ENCODE assay signal across 21 cellular contexts in genomic region chr9:123468541-123468940, GRCh38.
DNase-seq lines count a peak whose midpoint lies in the region; ATAC-seq, FAIRE-seq and TF ChIP-seq lines count a peak whose summit lies in the region.
"Had no signal": no experiment of that assay in that cellular context is flagged by ENCODE, and none has a peak within 500 bp of the region (broad histone marks: within the 10 kb centered on the region; RNA-seq: fewer than 3 reads in every experiment).

No MANE protein-coding gene starts in this region.

- H3K4me1 ChIP-seq in H1 (replicated peaks in 1 of 4; ENCODE audit: control insufficient read depth in 3 of 4, insufficient read depth in 4 of 4, low read length in 3 of 4) (peaks cover 0 to 4% (median 1%) of the 10 kb centered on the region in 4 experiments; a peak in 3 of 7 replicates), right lobe of liver (peaks cover 0 to 56% (median 26%) of the 10 kb centered on the region in 4 donors), trophoblast cell (ENCODE audit: control insufficient read depth in 1 of 2, insufficient read depth in 2 of 2, low read length in 2 of 2) (peaks cover 12 to 15% of the 10 kb centered on the region in 2 experiments)
- H3K4me1 ChIP-seq: HAP-1 had no signal

- no peak overlapping the region for H3K14ac ChIP-seq in H1 (ENCODE audit: insufficient read length)
- H3K14ac ChIP-seq in trophoblast cell (ENCODE audit: low read length): no peak overlapping the region

- H3K9ac ChIP-seq in H1 (replicated peaks in 1 of 4; ENCODE audit: extremely low read depth in 1 of 4, low read depth in 3 of 4, low read length in 3 of 4) (no peak overlapping the region), trophoblast cell (ENCODE audit: low read length) (no peak overlapping the region)

- no peak for FAIRE-seq in H1 (lab: Jason Lieb, UNC)
- FAIRE-seq: A204.1, D721Med, GM12892 had no signal

- H2AK5ac ChIP-seq in H1 (ENCODE audit: low read depth, low read length): no peak overlapping the region
- H2AK5ac ChIP-seq in trophoblast cell (ENCODE audit: low read length): no peak overlapping the region

- no peaks in the 10 kb centered on the region for H3K36me3 ChIP-seq in H1 (ENCODE audit: control insufficient read depth in 2 of 4, insufficient read depth in 4 of 4, low read length in 3 of 4)
- H3K36me3 ChIP-seq in right lobe of liver: no peaks in the 10 kb centered on the region
- H3K36me3 ChIP-seq in trophoblast cell (ENCODE audit: control insufficient read depth in 1 of 2, insufficient read depth in 2 of 2, low read length in 2 of 2): no peaks in the 10 kb centered on the region
- H3K36me3 ChIP-seq: BE2C, HAP-1 had no signal

- in situ Hi-C loops in G401 (cut with HindIII; ENCODE audit: low sequenced_read_pairs): no loop called here

- no peak overlapping the region for H2BK120ac ChIP-seq in H1 (replicated peaks; ENCODE audit: low read depth, low read length)
- no peak overlapping the region for H2BK120ac ChIP-seq in trophoblast cell (ENCODE audit: insufficient read depth, low read length, poor library complexity)

- DNase-seq in G401 (ENCODE audit: low spot score): peak; percentile 88
- DNase-seq in H1 (ENCODE audit: low read depth in 1 of 2, low spot score in 2 of 2): no peak
- no peak for DNase-seq in right lobe of liver
- DNase-seq in trophoblast cell: peak in 1 of 2 donors; percentile 30
- no peak for DNase-seq in NCI-H2029 (lab: John Stamatoyannopoulos, UW)
- no peak for DNase-seq in NCI-H1436 (lab: John Stamatoyannopoulos, UW)
- no peak for DNase-seq in NCI-H2107 treated with DMSO at 0.1 percent for 48 hours (lab: John Stamatoyannopoulos, UW; ENCODE audit: unreplicated experiment)
- DNase-seq: BE2C; CD4-positive, alpha-beta memory T cell; DMS153; DMS79 treated with DMSO at 0.1 percent for 48 hours; EL; GDM1; GOT3; IMR-90 had no signal

- H4K91ac ChIP-seq in H1 (replicated peaks; ENCODE audit: insufficient read length, low read length): no peak overlapping the region
- H4K91ac ChIP-seq in trophoblast cell (ENCODE audit: low read depth, low read length): no peak overlapping the region

- no peak overlapping the region for H3K56ac ChIP-seq in H1 (replicated peaks; ENCODE audit: insufficient read length, low read depth, low read length)

- H3K27me3 ChIP-seq in H1 (replicated peaks in 1 of 4; ENCODE audit: control insufficient read depth in 3 of 4, extremely low read depth in 1 of 4, insufficient read depth in 3 of 4, low read length in 3 of 4) (no peaks in the 10 kb centered on the region), right lobe of liver (no peaks in the 10 kb centered on the region), trophoblast cell (ENCODE audit: insufficient read depth, low read length) (no peaks in the 10 kb centered on the region)
- H3K27me3 ChIP-seq: BE2C had no signal

- H4K8ac ChIP-seq in H1 (ENCODE audit: extremely low read depth, insufficient read depth, low read length) (no peak overlapping the region), trophoblast cell (ENCODE audit: low read depth, low read length) (no peak overlapping the region)

- intact Hi-C loops in right lobe of liver (cut with DNase I): no loop called here

- H2BK5ac ChIP-seq in H1 (ENCODE audit: low read depth, low read length) (no peak overlapping the region), trophoblast cell (ENCODE audit: low read depth, low read length, poor library complexity) (no peak overlapping the region)

- no peaks in the 10 kb centered on the region for H4K20me1 ChIP-seq in H1 (replicated peaks in 1 of 2; ENCODE audit: control insufficient read depth in 1 of 2, insufficient read depth in 2 of 2, low read length in 2 of 2)

- H4K5ac ChIP-seq in H1 (ENCODE audit: insufficient read length, low read depth, low read length): no peak overlapping the region

- H3K4me3 ChIP-seq in H1 (ENCODE audit: extremely low read depth in 1 of 4, insufficient read depth in 2 of 4, low read depth in 3 of 4, low read length in 4 of 4): no peak overlapping the region
- H3K4me3 ChIP-seq in right lobe of liver: no peak overlapping the region
- H3K4me3 ChIP-seq in trophoblast cell (ENCODE audit: low read depth, low read length): no peak overlapping the region
- H3K4me3 ChIP-seq: HAP-1 had no signal

- H3K9me3 ChIP-seq in H1 (ENCODE audit: insufficient read depth in 2 of 2, low read depth in 1 of 2, low read length in 1 of 2) (no peaks in the 10 kb centered on the region), right lobe of liver (no peaks in the 10 kb centered on the region), trophoblast cell (ENCODE audit: insufficient read depth, low read depth, low read length) (no peaks in the 10 kb centered on the region)
- H3K9me3 ChIP-seq: BE2C, HAP-1 had no signal

- 82% methylated on average over 5 of the region's 5 CpGs; no CpG with 5 or more reads in 1 of the 2 experiments for WGBS in H1 (ENCODE audit: extremely low coverage in 1 of 2, insufficient coverage in 1 of 2, insufficient read length in 1 of 2, insufficient replicate concordance in 2 of 2, low coverage in 1 of 2, low lambda C conversion rate in 2 of 2, missing lambda C conversion rate in 1 of 2), 2 experiments
- 28% methylated on average over 3 of the region's 5 CpGs for WGBS in right lobe of liver (ENCODE audit: insufficient coverage, low coverage, low lambda C conversion rate, missing lambda C conversion rate)
- WGBS in trophoblast cell (ENCODE audit: extremely low coverage, insufficient coverage, insufficient read length): no CpG with 5 or more reads among the region's 5 CpGs

- H3K27ac ChIP-seq in H1 (ENCODE audit: low read depth, low read length) (no peak overlapping the region), right lobe of liver (peak overlapping the region in 2 of 3 donors; percentile 84 to 92), trophoblast cell (ENCODE audit: low read depth, low read length) (no peak overlapping the region)
- H3K27ac ChIP-seq: C4-2B, HL-60 had no signal

- TF ChIP-seq EP300 in H1 (IDR thresholded peaks at IDR 0.05; ENCODE audit: borderline replicate concordance in 1 of 2, low read depth in 2 of 2, low read length in 2 of 2): no peak

- TF ChIP-seq RAD21 in H1 (IDR thresholded peaks at IDR 0.05 in 1 of 2, conservative IDR thresholded peaks at IDR 0.05 in 1 of 2; ENCODE audit: low read depth in 2 of 2, low read length in 2 of 2): no peak

- H4K12ac ChIP-seq in trophoblast cell (ENCODE audit: low read depth, low read length): no peak overlapping the region

- CTCF ChIA-PET in H1 (lab: Charles Lee; ENCODE audit: partially characterized antibody): interaction anchor here (0.5 to 1.1 kb wide), 6 partner anchors 11 to 1214 kb away, joined by 3 read pairs; no protein-coding TSS in a partner anchor

- no peak for TF ChIP-seq POLR2A in H1 (IDR thresholded peaks at IDR 0.05; ENCODE audit: control extremely low read depth in 1 of 2, low read depth in 2 of 2, low read length in 2 of 2)
- TF ChIP-seq POLR2A in right lobe of liver (IDR thresholded peaks at IDR 0.05): no peak

- H3K23ac ChIP-seq in H1 (ENCODE audit: insufficient read length): no peak overlapping the region
- no peak overlapping the region for H3K23ac ChIP-seq in trophoblast cell (ENCODE audit: low read length)

- POLR2A ChIA-PET in H1 (lab: Charles Lee; ENCODE audit: partially characterized antibody): interaction anchor here (1.2 kb wide), 1 partner anchor 7 kb away, joined by 3 read pairs; no protein-coding TSS in a partner anchor

- H3K4me2 ChIP-seq in H1 (ENCODE audit: insufficient read depth in 1 of 2, low read depth in 2 of 2, low read length in 2 of 2): no peak overlapping the region
- no peak overlapping the region for H3K4me2 ChIP-seq in trophoblast cell (ENCODE audit: low read length)

- H2AFZ ChIP-seq in H1 (ENCODE audit: low read length) (no peak overlapping the region), trophoblast cell (ENCODE audit: insufficient read depth, low read length, poor library complexity) (no peak overlapping the region)

- no peak overlapping the region for H2BK15ac ChIP-seq in H1 (ENCODE audit: low read length)

- H3K79me1 ChIP-seq in H1 (ENCODE audit: low read depth, low read length): no peaks in the 10 kb centered on the region
- no peaks in the 10 kb centered on the region for H3K79me1 ChIP-seq in trophoblast cell (ENCODE audit: low read length)

- H2BK20ac ChIP-seq in H1 (ENCODE audit: low read length): peak overlapping the region; percentile 66; the same call in 1 of the 2 replicates

- H3K4ac ChIP-seq in H1 (replicated peaks; ENCODE audit: insufficient read length, low read depth, low read length) (no peak overlapping the region), trophoblast cell (ENCODE audit: low read depth, low read length) (no peak overlapping the region)

- H3K18ac ChIP-seq in H1 (ENCODE audit: extremely low read depth, low read length) (0 out of 2 replicates have a peak overlapping the region, but pooled peaks have one; percentile 24), trophoblast cell (ENCODE audit: low read length) (no peak overlapping the region)

- H3K79me2 ChIP-seq in H1 (ENCODE audit: control insufficient read depth in 1 of 2, insufficient read depth in 2 of 2, low read length in 2 of 2) (no peaks in the 10 kb centered on the region), trophoblast cell (ENCODE audit: control insufficient read depth, insufficient read depth, low read length, poor library complexity) (no peaks in the 10 kb centered on the region)

- no peaks in the 10 kb centered on the region for H3K23me2 ChIP-seq in H1 (ENCODE audit: low read depth, low read length)

- peak in 1 of 4 donors; percentile 10 for ATAC-seq in right lobe of liver

- no peak overlapping the region for H2BK12ac ChIP-seq in H1 (ENCODE audit: low read depth, low read length)
- H2BK12ac ChIP-seq in trophoblast cell (ENCODE audit: low read length): peak overlapping the region; percentile 22

- TF ChIP-seq CTCF in H1 (IDR thresholded peaks at IDR 0.05; ENCODE audit: control extremely low read depth in 1 of 3, insufficient read depth in 1 of 3, low read depth in 1 of 3, low read length in 3 of 3): no peak
- TF ChIP-seq CTCF in right lobe of liver (IDR thresholded peaks at IDR 0.05): no peak

TF ChIP-seq in H1, 55 proteins besides CTCF, POLR2A, EP300 and RAD21:
- no peak for TF ChIP-seq BRCA1 (IDR thresholded peaks at IDR 0.05; ENCODE audit: low read depth, low read length)
- no peak for TF ChIP-seq TAF7 (optimal IDR thresholded peaks at IDR 0.05; ENCODE audit: borderline replicate concordance, low read depth, low read length)
- TF ChIP-seq SAP30 (IDR thresholded peaks at IDR 0.05; ENCODE audit: insufficient read depth, insufficient replicate concordance, low read length): no peak
- no peak for TF ChIP-seq RNF2 (IDR thresholded peaks at IDR 0.05; ENCODE audit: borderline replicate concordance, low read depth, low read length, missing control alignments, poor library complexity, severe bottlenecking)
- TF ChIP-seq ATF3 (IDR thresholded peaks at IDR 0.05; ENCODE audit: insufficient read depth, low read depth, low read length): no peak
- TF ChIP-seq HDAC6 (IDR thresholded peaks at IDR 0.05; ENCODE audit: low read depth, low read length): no peak
- TF ChIP-seq ZNF274 (IDR thresholded peaks at IDR 0.05; ENCODE audit: borderline replicate concordance, extremely low read depth, low read length): no peak

Comparison
In these comparisons a context has a peak if more than half of its experiments do, and no peak if none do; other contexts are left out.
1. H3K27ac ChIP-seq: peak in right lobe of liver (2 of 3); none in H1 (single experiment) and trophoblast cell (single experiment).